ENCODE assay signal across 16 cellular contexts in genomic region chr11:115287266-115287665, GRCh38.
DNase-seq lines count a peak whose midpoint lies in the region; ATAC-seq and TF ChIP-seq lines count a peak whose summit lies in the region.
"Had no signal": no experiment of that assay in that cellular context is flagged by ENCODE, and none has a peak within 500 bp of the region (broad histone marks: within the 10 kb centered on the region; RNA-seq: fewer than 3 reads in every experiment).

No MANE protein-coding gene starts in this region.

- no peak for ATAC-seq in upper lobe of right lung
- ATAC-seq: GM23338 had no signal

- no peaks in the 10 kb centered on the region for H3K27me3 Mint-ChIP-seq in mesothelial cell of epicardium (ENCODE audit: low read depth)

- H3K4me1 Mint-ChIP-seq in mesothelial cell of epicardium, result peaks cover 52% of the 10 kb centered on the region
- H3K4me1 Mint-ChIP-seq: CD8-positive, alpha-beta memory T cell; IgD-negative memory B cell had no signal

- no peaks in the 10 kb centered on the region for H3K27me3 ChIP-seq in upper lobe of right lung
- H3K27me3 ChIP-seq: BLaER1 had no signal

- DNase-seq in DMS53 (lab: John Stamatoyannopoulos, UW), result peak; percentile 72
- peak; percentile 35 for DNase-seq in DMS79 (lab: John Stamatoyannopoulos, UW)
- peak; percentile 45 for DNase-seq in NCI-H69 (lab: John Stamatoyannopoulos, UW)
- no peak for DNase-seq in mesothelial cell of epicardium (ENCODE audit: low spot score in 2 of 2, unreplicated experiment in 2 of 2)
- no peak for DNase-seq in HuH-7.5 (ENCODE audit: low spot score)
- no peak for DNase-seq in upper lobe of right lung
- DNase-seq in activated naive CD4-positive, alpha-beta T cell (lab: John Stamatoyannopoulos, UW), result no peak
- DNase-seq: CD8-positive, alpha-beta memory T cell; MV-4-11; NCI-H1694 treated with DMSO at 0.1 percent for 48 hours; NCI-H526 treated with DMSO at 0.1 percent for 48 hours; SIG-M5 had no signal

- H3K4me1 ChIP-seq in upper lobe of right lung, result no peaks in the 10 kb centered on the region
- H3K4me1 ChIP-seq: BLaER1 had no signal

- peak overlapping the region; percentile 13 for H3K27ac Mint-ChIP-seq in mesothelial cell of epicardium
- H3K27ac Mint-ChIP-seq: CD8-positive, alpha-beta memory T cell; GM23338; IgD-negative memory B cell; T-helper 2 cell treated with Interferon-gamma antibody and Interleukin-4, amounts not matched to agents 5 μg/mL and 100 μg/mL, for 36 hours had no signal

- no peaks in the 10 kb centered on the region for H3K9me3 ChIP-seq in upper lobe of right lung
- H3K9me3 ChIP-seq: BLaER1 had no signal

- H3K4me3 ChIP-seq in upper lobe of right lung, result no peak overlapping the region
- H3K4me3 ChIP-seq: BLaER1, GM23338 had no signal

- H3K36me3 ChIP-seq in upper lobe of right lung, result no peaks in the 10 kb centered on the region
- H3K36me3 ChIP-seq: BLaER1 had no signal

- H3K27ac ChIP-seq in upper lobe of right lung, result no peak overlapping the region
- H3K27ac ChIP-seq: BLaER1 had no signal

- no peaks in the 10 kb centered on the region for H3K36me3 Mint-ChIP-seq in mesothelial cell of epicardium
- H3K36me3 Mint-ChIP-seq: CD8-positive, alpha-beta memory T cell had no signal

- TF ChIP-seq CTCF in mesothelial cell of epicardium (IDR thresholded peaks at IDR 0.05; ENCODE audit: unreplicated experiment), result no peak
- no peak for TF ChIP-seq CTCF in upper lobe of right lung (IDR thresholded peaks at IDR 0.05)

- H3K9me3 Mint-ChIP-seq in mesothelial cell of epicardium, result no peaks in the 10 kb centered on the region
- H3K9me3 Mint-ChIP-seq: CD8-positive, alpha-beta memory T cell; GM23338; IgD-negative memory B cell; T-helper 2 cell treated with Interferon-gamma antibody and Interleukin-4, amounts not matched to agents 5 μg/mL and 100 μg/mL, for 36 hours had no signal

- no peak overlapping the region for H3K4me3 Mint-ChIP-seq in mesothelial cell of epicardium
- H3K4me3 Mint-ChIP-seq: CD8-positive, alpha-beta memory T cell; GM23338; IgD-negative memory B cell; T-helper 2 cell treated with Interferon-gamma antibody and Interleukin-4, amounts not matched to agents 5 μg/mL and 100 μg/mL, for 36 hours had no signal

- intact Hi-C loops in upper lobe of right lung (cut with DNase I), result no loop called here

Comparison
In these comparisons a context has a peak if more than half of its experiments do, and no peak if none do; other contexts are left out.
1. DNase-seq: peak in DMS53 (single experiment), DMS79 (single experiment) and NCI-H69 (single experiment); none in mesothelial cell of epicardium (0 of 2), HuH-7.5 (single experiment), upper lobe of right lung (single experiment) and activated naive CD4-positive, alpha-beta T cell (0 of 4).